ENCODE assay signal across 23 cellular contexts in the genomic region with DNA sequence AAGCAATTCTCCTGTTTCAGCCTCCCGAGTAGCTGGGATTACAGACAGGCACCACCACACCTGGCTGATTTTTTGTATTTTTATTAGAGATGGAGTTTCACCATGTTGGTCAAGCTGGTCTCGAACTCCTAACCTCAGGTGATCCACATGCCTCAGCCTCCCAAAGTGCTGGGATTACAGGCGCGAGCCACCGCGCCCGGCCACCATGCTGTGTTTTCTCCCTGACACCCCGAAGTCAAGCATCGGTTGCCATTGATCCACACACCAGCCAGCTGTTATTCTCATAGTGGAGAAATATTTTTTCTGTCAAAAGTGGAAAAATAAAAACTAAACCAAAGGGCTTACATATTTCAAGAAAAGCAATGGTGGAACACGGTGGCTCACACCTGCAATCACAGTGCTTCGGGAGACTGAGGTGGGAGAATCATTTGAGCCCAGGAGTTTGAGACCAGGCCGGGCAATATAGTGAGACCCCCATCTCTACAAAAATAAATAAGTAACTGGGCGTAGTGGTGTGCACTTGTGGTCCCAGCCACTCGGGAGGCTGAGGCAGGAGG.
"Had no signal": no experiment of that assay in that cellular context is flagged by ENCODE, and none has a peak within 500 bp of the region (broad histone marks: within the 10 kb centered on the region; RNA-seq: fewer than 3 reads in every experiment).

No MANE protein-coding gene starts in this region.

- H2AFZ ChIP-seq: neural progenitor cell, parathyroid adenoma had no signal

- H3K36me3 ChIP-seq: left lung, lower lobe of right lung, neural progenitor cell, neutrophil, right atrium auricular region, sigmoid colon, spleen, tibial nerve, vagina had no signal

- FAIRE-seq: islet of Langerhans, kidney, small intestine had no signal

- H3K4me1 ChIP-seq: neural progenitor cell, parathyroid adenoma, vagina had no signal

- ATAC-seq: left colon, left lung, lower lobe of right lung, natural killer cell had no signal

- H3K9me3 ChIP-seq: left lung, lower lobe of right lung, neutrophil, right atrium auricular region, sigmoid colon, spleen, tibial nerve, vagina had no signal

- H3K4me2 ChIP-seq: neural progenitor cell had no signal

- H3K9ac ChIP-seq: neural progenitor cell, parathyroid adenoma had no signal

- H3K27me3 ChIP-seq: left lung, neural progenitor cell, neutrophil, right atrium auricular region, sigmoid colon, spleen, tibial nerve, vagina had no signal

- DNase-seq: hypothalamus; immature natural killer cell; kidney; left colon; left lung; lower lobe of right lung; mesenchymal stem cell; naive B cell; natural killer cell; nephron progenitor cell; occipital lobe; sigmoid colon; small intestine; spleen; stimulated activated naive CD4-positive, alpha-beta T cell; substantia nigra had no signal

- H3K4me3 ChIP-seq: left lung, lower lobe of right lung, neural progenitor cell, right atrium auricular region, sigmoid colon, spleen, tibial nerve, vagina had no signal

- H3K27ac ChIP-seq: left lung, lower lobe of right lung, neural progenitor cell, neutrophil, parathyroid adenoma, right atrium auricular region, sigmoid colon, spleen, tibial nerve, vagina had no signal

- H3K79me2 ChIP-seq: parathyroid adenoma had no signal
